ENCODE assay signal across 9 cellular contexts in genomic region chr6:161079566-161080262, GRCh38.
DNase-seq lines count a peak whose midpoint lies in the region; ATAC-seq and TF ChIP-seq lines count a peak whose summit lies in the region.
"Had no signal": no experiment of that assay in that cellular context is flagged by ENCODE, and none has a peak within 500 bp of the region (broad histone marks: within the 10 kb centered on the region; RNA-seq: fewer than 3 reads in every experiment).

No MANE protein-coding gene starts in this region.

- no peaks in the 10 kb centered on the region for H3K36me3 ChIP-seq in hepatocyte (replicated peaks; ENCODE audit: insufficient read depth, low read depth)

- 95% methylated on average over 12 of the region's 12 CpGs for WGBS in hepatocyte (ENCODE audit: low lambda C conversion rate, missing lambda C conversion rate)

- H2AFZ ChIP-seq in hepatocyte: no peak overlapping the region

- DNase-seq in AG20443 (ENCODE audit: low spot score): peak; percentile 77
- DNase-seq in T-helper 9 cell: peak; percentile 52
- peak; percentile 42 for DNase-seq in astrocyte of the cerebellum (ENCODE audit: low read depth)
- peak; percentile 87 for DNase-seq in renal cortical epithelial cell (ENCODE audit: low read depth)
- DNase-seq in DMS 273 (lab: John Stamatoyannopoulos, UW; ENCODE audit: unreplicated experiment): no peak
- DNase-seq in ecto neural progenitor cell (ENCODE audit: low spot score): no peak
- no peak for DNase-seq in hepatocyte (ENCODE audit: low spot score)
- DNase-seq: spleen had no signal

- no peaks in the 10 kb centered on the region for H3K9me2 ChIP-seq in hepatocyte (replicated peaks; ENCODE audit: insufficient read depth)

- no peaks in the 10 kb centered on the region for H3K27me3 ChIP-seq in hepatocyte
- H3K27me3 ChIP-seq: spleen had no signal

- H3K27ac ChIP-seq in hepatocyte: no peak overlapping the region

- no peaks in the 10 kb centered on the region for H3K79me2 ChIP-seq in hepatocyte

- in situ Hi-C loops in astrocyte of the cerebellum (cut with HindIII; ENCODE audit: low sequenced_read_pairs): no loop called here

- no peak for ATAC-seq in HG02642 (IDR thresholded peaks at IDR 0.05; ENCODE audit: poor library complexity, unreplicated experiment)

- TF ChIP-seq CTCF in astrocyte of the cerebellum (IDR thresholded peaks at IDR 0.05; ENCODE audit: low read depth, low read length, missing control alignments) (no peak), hepatocyte (IDR thresholded peaks at IDR 0.05; ENCODE audit: poor library complexity) (no peak)

- H3K4me1 ChIP-seq in hepatocyte (ENCODE audit: insufficient read depth): no peaks in the 10 kb centered on the region
- H3K4me1 ChIP-seq: spleen had no signal

- no peaks in the 10 kb centered on the region for H3K9me3 ChIP-seq in hepatocyte (ENCODE audit: low read depth)
- H3K9me3 ChIP-seq: spleen had no signal

- H3K4me3 ChIP-seq in astrocyte of the cerebellum (ENCODE audit: low read depth, low read length): no peak overlapping the region
- no peak overlapping the region for H3K4me3 ChIP-seq in hepatocyte
- H3K4me3 ChIP-seq: spleen had no signal

- H4K20me1 ChIP-seq in hepatocyte (ENCODE audit: insufficient read depth, poor library complexity, severe bottlenecking): no peaks in the 10 kb centered on the region

- no peak overlapping the region for H3K4me2 ChIP-seq in hepatocyte

Comparison
In these comparisons a context has a peak if more than half of its experiments do, and no peak if none do; other contexts are left out.
1. DNase-seq: peak in AG20443 (single experiment), T-helper 9 cell (single experiment), astrocyte of the cerebellum (single experiment) and renal cortical epithelial cell (single experiment); none in DMS 273 (single experiment), ecto neural progenitor cell (single experiment) and hepatocyte (single experiment).